ENCODE assay signal across 23 cellular contexts in the genomic region with DNA sequence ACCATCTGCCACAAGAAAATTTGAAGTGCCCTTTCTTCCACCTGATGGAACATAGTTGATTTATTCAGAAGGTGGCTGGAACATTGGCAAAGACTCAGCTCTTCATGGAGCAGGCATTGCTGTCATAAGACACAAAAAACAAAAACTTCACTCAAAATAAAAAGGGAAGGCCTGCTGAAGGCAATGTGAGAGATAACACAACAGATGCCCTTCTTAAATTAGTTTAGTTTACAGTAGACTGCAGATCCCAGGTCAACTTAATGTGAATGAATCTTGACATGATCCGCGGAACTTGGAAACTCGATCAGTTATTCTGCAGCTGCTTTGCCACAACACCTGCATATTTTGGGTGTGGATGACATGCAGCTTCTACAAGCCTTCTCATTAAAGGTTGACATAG.
"Had no signal": no experiment of that assay in that cellular context is flagged by ENCODE, and none has a peak within 500 bp of the region (broad histone marks: within the 10 kb centered on the region; RNA-seq: fewer than 3 reads in every experiment).

No MANE protein-coding gene starts in this region.

- H3K36me3 ChIP-seq: colonic mucosa, esophagus muscularis mucosa, gastroesophageal sphincter, heart left ventricle, left lung, lower lobe of right lung had no signal

- H3K27ac ChIP-seq: colonic mucosa, dorsolateral prefrontal cortex, esophagus muscularis mucosa, foreskin keratinocyte, gastroesophageal sphincter, heart left ventricle, hepatocyte, left lung, lower lobe of right lung had no signal

- H3K79me2 ChIP-seq: hepatocyte had no signal

- H3K4me1 ChIP-seq: colonic mucosa, foreskin keratinocyte, gastroesophageal sphincter, heart left ventricle, left lung, lower lobe of right lung had no signal

- H3K4me3 ChIP-seq: colonic mucosa, dorsolateral prefrontal cortex, esophagus muscularis mucosa, gastroesophageal sphincter, heart left ventricle, hepatocyte, left lung, lower lobe of right lung, mucosa of descending colon had no signal

- H3K9me3 ChIP-seq: colonic mucosa, esophagus muscularis mucosa, gastroesophageal sphincter, heart left ventricle, left lung, lower lobe of right lung, mucosa of descending colon had no signal

- DNase-seq: colonic mucosa; cortex of kidney; dermis blood vessel endothelial cell; dorsolateral prefrontal cortex; effector CD4-positive, alpha-beta T cell; effector memory CD4-positive, alpha-beta T cell; foreskin keratinocyte; heart left ventricle; hypothalamus; immature natural killer cell; islet precursor cell; kidney; kidney glomerular epithelial cell; left colon; left lung; left ventricle myocardium superior; lower lobe of right lung; mesenchymal stem cell; mucosa of descending colon; naive B cell had no signal

- H3K27me3 ChIP-seq: colonic mucosa, esophagus muscularis mucosa, gastroesophageal sphincter, heart left ventricle, hepatocyte, left lung had no signal

- H2AFZ ChIP-seq: hepatocyte had no signal

- ATAC-seq: foreskin keratinocyte, gastroesophageal sphincter, heart left ventricle, left colon, left lung, left ventricle myocardium superior, lower lobe of right lung, mucosa of descending colon had no signal

- H3K4me2 ChIP-seq: hepatocyte had no signal
